Comparison of ENCODE assay signal across 1 cellular context in the genomic region with DNA sequence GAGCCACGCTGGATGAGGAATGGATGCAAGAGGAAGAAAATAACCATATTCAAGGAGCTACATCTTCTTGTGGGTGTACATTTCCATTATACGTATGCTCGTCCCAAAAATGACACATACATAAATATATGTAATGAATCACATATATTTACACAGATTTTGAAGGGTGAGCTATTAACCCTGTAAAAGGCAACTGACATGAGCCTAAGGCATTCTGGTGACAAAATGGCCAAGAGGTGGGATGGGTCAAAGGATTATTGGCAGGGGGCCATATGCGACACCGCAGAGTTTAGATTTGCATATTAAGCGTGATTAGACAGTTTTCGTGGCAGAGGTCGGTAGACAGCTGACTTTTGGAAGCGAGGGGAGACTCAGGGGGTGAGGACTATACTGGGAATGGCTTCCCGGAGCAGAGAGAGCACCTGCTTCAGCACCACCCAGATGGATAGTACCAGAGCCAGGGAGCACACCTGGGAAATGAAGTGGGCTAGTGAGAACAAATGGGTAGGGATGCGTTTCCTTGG.
A peak's percentile ranks its signal among the peaks of the same experiment; 100 is the strongest.
TF ChIP-seq lines count a peak whose summit lies in the region.

No MANE protein-coding gene starts in this region.

TF ChIP-seq in K562, 482 proteins besides CTCF, POLR2A, EP300 and RAD21 (continues in another document):
- TF ChIP-seq, protein P1, sequence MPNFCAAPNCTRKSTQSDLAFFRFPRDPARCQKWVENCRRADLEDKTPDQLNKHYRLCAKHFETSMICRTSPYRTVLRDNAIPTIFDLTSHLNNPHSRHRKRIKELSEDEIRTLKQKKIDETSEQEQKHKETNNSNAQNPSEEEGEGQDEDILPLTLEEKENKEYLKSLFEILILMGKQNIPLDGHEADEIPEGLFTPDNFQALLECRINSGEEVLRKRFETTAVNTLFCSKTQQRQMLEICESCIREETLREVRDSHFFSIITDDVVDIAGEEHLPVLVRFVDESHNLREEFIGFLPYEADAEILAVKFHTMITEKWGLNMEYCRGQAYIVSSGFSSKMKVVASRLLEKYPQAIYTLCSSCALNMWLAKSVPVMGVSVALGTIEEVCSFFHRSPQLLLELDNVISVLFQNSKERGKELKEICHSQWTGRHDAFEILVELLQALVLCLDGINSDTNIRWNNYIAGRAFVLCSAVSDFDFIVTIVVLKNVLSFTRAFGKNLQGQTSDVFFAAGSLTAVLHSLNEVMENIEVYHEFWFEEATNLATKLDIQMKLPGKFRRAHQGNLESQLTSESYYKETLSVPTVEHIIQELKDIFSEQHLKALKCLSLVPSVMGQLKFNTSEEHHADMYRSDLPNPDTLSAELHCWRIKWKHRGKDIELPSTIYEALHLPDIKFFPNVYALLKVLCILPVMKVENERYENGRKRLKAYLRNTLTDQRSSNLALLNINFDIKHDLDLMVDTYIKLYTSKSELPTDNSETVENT (CRISPR knock-in tag; IDR thresholded peaks at IDR 0.05) = no peak
- TF ChIP-seq HDAC3 (IDR thresholded peaks at IDR 0.05; ENCODE audit: borderline replicate concordance, partially characterized antibody) (no peak), ZNF140 (CRISPR knock-in tag; IDR thresholded peaks at IDR 0.05) (no peak), POLR2AphosphoS5 (IDR thresholded peaks at IDR 0.05; ENCODE audit: control insufficient read depth, insufficient read depth, low read depth, low read length) (no peak), NFE2 (IDR thresholded peaks at IDR 0.05; ENCODE audit: low read depth) (peak; percentile 78), MAFG (tag; conservative IDR thresholded peaks at IDR 0.05) (peak; percentile 79), FOXM1 (IDR thresholded peaks at IDR 0.05; ENCODE audit: low read depth) (no peak), FOXM1 (CRISPR knock-in tag; IDR thresholded peaks at IDR 0.05; ENCODE audit: low read depth) (no peak), NFIC (IDR thresholded peaks at IDR 0.05) (peak; percentile 96), MIER1 (IDR thresholded peaks at IDR 0.05; ENCODE audit: low read depth) (peak; percentile 84; the same call in 1 of the 2 replicates), NELFE (IDR thresholded peaks at IDR 0.05; ENCODE audit: insufficient read depth, insufficient read length) (no peak), ZNF764 (CRISPR knock-in tag; IDR thresholded peaks at IDR 0.05; ENCODE audit: low read depth) (no peak), NR2C2 (CRISPR knock-in tag; IDR thresholded peaks at IDR 0.05) (no peak), NR2C2 (tag; IDR thresholded peaks at IDR 0.05) (peak; percentile 61; the same call in 1 of the 2 replicates), E2F3 (CRISPR knock-in tag; IDR thresholded peaks at IDR 0.05) (no peak), C11orf30 (IDR thresholded peaks at IDR 0.05; ENCODE audit: low read depth) (peak; percentile 81), SP2 (IDR thresholded peaks at IDR 0.05; ENCODE audit: extremely low read depth, low read depth, low read length, poor library complexity, severe bottlenecking) (no peak), YY1 (IDR thresholded peaks at IDR 0.05; ENCODE audit: borderline replicate concordance in 1 of 3, control insufficient read depth in 1 of 3, extremely low read depth in 1 of 3, insufficient read depth in 3 of 3, insufficient read length in 1 of 3, insufficient replicate concordance in 2 of 3, low read depth in 1 of 3, low read length in 2 of 3) (peak in 1 of 3 experiments; percentile 9), XRCC3 (IDR thresholded peaks at IDR 0.05) (no peak), NFIX (CRISPR knock-in tag; IDR thresholded peaks at IDR 0.05; ENCODE audit: low read depth) (peak; percentile 53; the same call in 1 of the 2 replicates)
- TF ChIP-seq, protein P2, sequence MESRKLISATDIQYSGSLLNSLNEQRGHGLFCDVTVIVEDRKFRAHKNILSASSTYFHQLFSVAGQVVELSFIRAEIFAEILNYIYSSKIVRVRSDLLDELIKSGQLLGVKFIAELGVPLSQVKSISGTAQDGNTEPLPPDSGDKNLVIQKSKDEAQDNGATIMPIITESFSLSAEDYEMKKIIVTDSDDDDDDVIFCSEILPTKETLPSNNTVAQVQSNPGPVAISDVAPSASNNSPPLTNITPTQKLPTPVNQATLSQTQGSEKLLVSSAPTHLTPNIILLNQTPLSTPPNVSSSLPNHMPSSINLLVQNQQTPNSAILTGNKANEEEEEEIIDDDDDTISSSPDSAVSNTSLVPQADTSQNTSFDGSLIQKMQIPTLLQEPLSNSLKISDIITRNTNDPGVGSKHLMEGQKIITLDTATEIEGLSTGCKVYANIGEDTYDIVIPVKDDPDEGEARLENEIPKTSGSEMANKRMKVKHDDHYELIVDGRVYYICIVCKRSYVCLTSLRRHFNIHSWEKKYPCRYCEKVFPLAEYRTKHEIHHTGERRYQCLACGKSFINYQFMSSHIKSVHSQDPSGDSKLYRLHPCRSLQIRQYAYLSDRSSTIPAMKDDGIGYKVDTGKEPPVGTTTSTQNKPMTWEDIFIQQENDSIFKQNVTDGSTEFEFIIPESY (CRISPR knock-in tag; IDR thresholded peaks at IDR 0.05) = no peak
- TF ChIP-seq, protein P3, sequence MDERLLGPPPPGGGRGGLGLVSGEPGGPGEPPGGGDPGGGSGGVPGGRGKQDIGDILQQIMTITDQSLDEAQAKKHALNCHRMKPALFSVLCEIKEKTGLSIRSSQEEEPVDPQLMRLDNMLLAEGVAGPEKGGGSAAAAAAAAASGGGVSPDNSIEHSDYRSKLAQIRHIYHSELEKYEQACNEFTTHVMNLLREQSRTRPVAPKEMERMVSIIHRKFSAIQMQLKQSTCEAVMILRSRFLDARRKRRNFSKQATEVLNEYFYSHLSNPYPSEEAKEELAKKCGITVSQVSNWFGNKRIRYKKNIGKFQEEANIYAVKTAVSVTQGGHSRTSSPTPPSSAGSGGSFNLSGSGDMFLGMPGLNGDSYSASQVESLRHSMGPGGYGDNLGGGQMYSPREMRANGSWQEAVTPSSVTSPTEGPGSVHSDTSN (CRISPR knock-in tag; IDR thresholded peaks at IDR 0.05; ENCODE audit: low read depth) = no peak
- TF ChIP-seq, protein P3 (tag; conservative IDR thresholded peaks at IDR 0.05; ENCODE audit: low read depth) = 0 out of 2 replicates have a peak, but pooled peaks have one; percentile 27
- TF ChIP-seq, protein P4, sequence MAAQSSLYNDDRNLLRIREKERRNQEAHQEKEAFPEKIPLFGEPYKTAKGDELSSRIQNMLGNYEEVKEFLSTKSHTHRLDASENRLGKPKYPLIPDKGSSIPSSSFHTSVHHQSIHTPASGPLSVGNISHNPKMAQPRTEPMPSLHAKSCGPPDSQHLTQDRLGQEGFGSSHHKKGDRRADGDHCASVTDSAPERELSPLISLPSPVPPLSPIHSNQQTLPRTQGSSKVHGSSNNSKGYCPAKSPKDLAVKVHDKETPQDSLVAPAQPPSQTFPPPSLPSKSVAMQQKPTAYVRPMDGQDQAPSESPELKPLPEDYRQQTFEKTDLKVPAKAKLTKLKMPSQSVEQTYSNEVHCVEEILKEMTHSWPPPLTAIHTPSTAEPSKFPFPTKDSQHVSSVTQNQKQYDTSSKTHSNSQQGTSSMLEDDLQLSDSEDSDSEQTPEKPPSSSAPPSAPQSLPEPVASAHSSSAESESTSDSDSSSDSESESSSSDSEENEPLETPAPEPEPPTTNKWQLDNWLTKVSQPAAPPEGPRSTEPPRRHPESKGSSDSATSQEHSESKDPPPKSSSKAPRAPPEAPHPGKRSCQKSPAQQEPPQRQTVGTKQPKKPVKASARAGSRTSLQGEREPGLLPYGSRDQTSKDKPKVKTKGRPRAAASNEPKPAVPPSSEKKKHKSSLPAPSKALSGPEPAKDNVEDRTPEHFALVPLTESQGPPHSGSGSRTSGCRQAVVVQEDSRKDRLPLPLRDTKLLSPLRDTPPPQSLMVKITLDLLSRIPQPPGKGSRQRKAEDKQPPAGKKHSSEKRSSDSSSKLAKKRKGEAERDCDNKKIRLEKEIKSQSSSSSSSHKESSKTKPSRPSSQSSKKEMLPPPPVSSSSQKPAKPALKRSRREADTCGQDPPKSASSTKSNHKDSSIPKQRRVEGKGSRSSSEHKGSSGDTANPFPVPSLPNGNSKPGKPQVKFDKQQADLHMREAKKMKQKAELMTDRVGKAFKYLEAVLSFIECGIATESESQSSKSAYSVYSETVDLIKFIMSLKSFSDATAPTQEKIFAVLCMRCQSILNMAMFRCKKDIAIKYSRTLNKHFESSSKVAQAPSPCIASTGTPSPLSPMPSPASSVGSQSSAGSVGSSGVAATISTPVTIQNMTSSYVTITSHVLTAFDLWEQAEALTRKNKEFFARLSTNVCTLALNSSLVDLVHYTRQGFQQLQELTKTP (IDR thresholded peaks at IDR 0.05; ENCODE audit: low read depth in 1 of 2, partially characterized antibody in 2 of 2) = peak in 1 of 2 experiments; percentile 45
- TF ChIP-seq, protein P5, sequence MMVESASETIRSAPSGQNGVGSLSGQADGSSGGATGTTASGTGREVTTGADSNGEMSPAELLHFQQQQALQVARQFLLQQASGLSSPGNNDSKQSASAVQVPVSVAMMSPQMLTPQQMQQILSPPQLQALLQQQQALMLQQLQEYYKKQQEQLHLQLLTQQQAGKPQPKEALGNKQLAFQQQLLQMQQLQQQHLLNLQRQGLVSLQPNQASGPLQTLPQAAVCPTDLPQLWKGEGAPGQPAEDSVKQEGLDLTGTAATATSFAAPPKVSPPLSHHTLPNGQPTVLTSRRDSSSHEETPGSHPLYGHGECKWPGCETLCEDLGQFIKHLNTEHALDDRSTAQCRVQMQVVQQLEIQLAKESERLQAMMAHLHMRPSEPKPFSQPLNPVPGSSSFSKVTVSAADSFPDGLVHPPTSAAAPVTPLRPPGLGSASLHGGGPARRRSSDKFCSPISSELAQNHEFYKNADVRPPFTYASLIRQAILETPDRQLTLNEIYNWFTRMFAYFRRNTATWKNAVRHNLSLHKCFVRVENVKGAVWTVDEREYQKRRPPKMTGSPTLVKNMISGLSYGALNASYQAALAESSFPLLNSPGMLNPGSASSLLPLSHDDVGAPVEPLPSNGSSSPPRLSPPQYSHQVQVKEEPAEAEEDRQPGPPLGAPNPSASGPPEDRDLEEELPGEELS (CRISPR knock-in tag; IDR thresholded peaks at IDR 0.05; ENCODE audit: borderline replicate concordance) = no peak
- TF ChIP-seq, protein P6, sequence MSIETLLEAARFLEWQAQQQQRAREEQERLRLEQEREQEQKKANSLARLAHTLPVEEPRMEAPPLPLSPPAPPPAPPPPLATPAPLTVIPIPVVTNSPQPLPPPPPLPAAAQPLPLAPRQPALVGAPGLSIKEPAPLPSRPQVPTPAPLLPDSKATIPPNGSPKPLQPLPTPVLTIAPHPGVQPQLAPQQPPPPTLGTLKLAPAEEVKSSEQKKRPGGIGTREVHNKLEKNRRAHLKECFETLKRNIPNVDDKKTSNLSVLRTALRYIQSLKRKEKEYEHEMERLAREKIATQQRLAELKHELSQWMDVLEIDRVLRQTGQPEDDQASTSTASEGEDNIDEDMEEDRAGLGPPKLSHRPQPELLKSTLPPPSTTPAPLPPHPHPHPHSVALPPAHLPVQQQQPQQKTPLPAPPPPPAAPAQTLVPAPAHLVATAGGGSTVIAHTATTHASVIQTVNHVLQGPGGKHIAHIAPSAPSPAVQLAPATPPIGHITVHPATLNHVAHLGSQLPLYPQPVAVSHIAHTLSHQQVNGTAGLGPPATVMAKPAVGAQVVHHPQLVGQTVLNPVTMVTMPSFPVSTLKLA (conservative IDR thresholded peaks at IDR 0.05) = 0 out of 4 replicates have a peak, but pooled peaks of 1 of the 2 experiments have one; percentile 16
- TF ChIP-seq, protein P7, sequence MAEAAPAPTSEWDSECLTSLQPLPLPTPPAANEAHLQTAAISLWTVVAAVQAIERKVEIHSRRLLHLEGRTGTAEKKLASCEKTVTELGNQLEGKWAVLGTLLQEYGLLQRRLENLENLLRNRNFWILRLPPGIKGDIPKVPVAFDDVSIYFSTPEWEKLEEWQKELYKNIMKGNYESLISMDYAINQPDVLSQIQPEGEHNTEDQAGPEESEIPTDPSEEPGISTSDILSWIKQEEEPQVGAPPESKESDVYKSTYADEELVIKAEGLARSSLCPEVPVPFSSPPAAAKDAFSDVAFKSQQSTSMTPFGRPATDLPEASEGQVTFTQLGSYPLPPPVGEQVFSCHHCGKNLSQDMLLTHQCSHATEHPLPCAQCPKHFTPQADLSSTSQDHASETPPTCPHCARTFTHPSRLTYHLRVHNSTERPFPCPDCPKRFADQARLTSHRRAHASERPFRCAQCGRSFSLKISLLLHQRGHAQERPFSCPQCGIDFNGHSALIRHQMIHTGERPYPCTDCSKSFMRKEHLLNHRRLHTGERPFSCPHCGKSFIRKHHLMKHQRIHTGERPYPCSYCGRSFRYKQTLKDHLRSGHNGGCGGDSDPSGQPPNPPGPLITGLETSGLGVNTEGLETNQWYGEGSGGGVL (CRISPR knock-in tag; IDR thresholded peaks at IDR 0.05) = no peak
- TF ChIP-seq, protein P8, sequence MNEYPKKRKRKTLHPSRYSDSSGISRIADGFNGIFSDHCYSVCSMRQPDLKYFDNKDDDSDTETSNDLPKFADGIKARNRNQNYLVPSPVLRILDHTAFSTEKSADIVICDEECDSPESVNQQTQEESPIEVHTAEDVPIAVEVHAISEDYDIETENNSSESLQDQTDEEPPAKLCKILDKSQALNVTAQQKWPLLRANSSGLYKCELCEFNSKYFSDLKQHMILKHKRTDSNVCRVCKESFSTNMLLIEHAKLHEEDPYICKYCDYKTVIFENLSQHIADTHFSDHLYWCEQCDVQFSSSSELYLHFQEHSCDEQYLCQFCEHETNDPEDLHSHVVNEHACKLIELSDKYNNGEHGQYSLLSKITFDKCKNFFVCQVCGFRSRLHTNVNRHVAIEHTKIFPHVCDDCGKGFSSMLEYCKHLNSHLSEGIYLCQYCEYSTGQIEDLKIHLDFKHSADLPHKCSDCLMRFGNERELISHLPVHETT (CRISPR knock-in tag; conservative IDR thresholded peaks at IDR 0.05 in 1 of 2, IDR thresholded peaks at IDR 0.05 in 1 of 2) = no peak
- TF ChIP-seq, protein P9, sequence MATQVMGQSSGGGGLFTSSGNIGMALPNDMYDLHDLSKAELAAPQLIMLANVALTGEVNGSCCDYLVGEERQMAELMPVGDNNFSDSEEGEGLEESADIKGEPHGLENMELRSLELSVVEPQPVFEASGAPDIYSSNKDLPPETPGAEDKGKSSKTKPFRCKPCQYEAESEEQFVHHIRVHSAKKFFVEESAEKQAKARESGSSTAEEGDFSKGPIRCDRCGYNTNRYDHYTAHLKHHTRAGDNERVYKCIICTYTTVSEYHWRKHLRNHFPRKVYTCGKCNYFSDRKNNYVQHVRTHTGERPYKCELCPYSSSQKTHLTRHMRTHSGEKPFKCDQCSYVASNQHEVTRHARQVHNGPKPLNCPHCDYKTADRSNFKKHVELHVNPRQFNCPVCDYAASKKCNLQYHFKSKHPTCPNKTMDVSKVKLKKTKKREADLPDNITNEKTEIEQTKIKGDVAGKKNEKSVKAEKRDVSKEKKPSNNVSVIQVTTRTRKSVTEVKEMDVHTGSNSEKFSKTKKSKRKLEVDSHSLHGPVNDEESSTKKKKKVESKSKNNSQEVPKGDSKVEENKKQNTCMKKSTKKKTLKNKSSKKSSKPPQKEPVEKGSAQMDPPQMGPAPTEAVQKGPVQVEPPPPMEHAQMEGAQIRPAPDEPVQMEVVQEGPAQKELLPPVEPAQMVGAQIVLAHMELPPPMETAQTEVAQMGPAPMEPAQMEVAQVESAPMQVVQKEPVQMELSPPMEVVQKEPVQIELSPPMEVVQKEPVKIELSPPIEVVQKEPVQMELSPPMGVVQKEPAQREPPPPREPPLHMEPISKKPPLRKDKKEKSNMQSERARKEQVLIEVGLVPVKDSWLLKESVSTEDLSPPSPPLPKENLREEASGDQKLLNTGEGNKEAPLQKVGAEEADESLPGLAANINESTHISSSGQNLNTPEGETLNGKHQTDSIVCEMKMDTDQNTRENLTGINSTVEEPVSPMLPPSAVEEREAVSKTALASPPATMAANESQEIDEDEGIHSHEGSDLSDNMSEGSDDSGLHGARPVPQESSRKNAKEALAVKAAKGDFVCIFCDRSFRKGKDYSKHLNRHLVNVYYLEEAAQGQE (CRISPR knock-in tag; IDR thresholded peaks at IDR 0.05; ENCODE audit: low read depth) = peak; percentile 88
